In genomic region chrX:102720237-102721168, GRCh38 we compare ENCODE assay signal across 8 cellular contexts. TPM values are rescaled to one million over a fixed set of nuclear protein-coding genes. Genes with fewer than 3 reads are reported as not detected.
DNase-seq lines count a peak whose midpoint lies in the region; ATAC-seq and TF ChIP-seq lines count a peak whose summit lies in the region.

Gene GPRASP3, plus strand, starts transcription at chrX:102720743. Its CDS starts 28,253 bp downstream, at chrX:102748996.

- H3K36me3 Mint-ChIP-seq in T-helper 17 cell (ENCODE audit: low read depth): peaks cover 2% of the 10 kb centered on the region

- peak; percentile 100 for ATAC-seq in GM21381 (IDR thresholded peaks at IDR 0.05; ENCODE audit: unreplicated experiment)
- ATAC-seq in T-helper 17 cell: peak; percentile 99
- peak; percentile 79 to 94 for ATAC-seq in gastrocnemius medialis

- peak in 1 of 2 donors; percentile 13 for TF ChIP-seq POLR2A in gastrocnemius medialis (IDR thresholded peaks at IDR 0.05)

- H3K4me1 ChIP-seq in gastrocnemius medialis: no peaks in the 10 kb centered on the region

- CTCF ChIA-PET in BJ (lab: Yijun Ruan, JAX): interaction anchor here (1.2 kb wide), 1 partner anchor 115 kb away, joined by 3 read pairs; no protein-coding TSS in a partner anchor

- peak within 1 kb of the TSS; percentile 89 for H3K4me3 Mint-ChIP-seq in T-helper 17 cell

- DNase-seq in BJ (ENCODE audit: low read depth): no peak
- DNase-seq in T-helper 17 cell: peak; percentile 42 to 46 (median 43)
- DNase-seq in astrocyte of the cerebellum (ENCODE audit: low read depth): no peak
- DNase-seq in hippocampal formation (lab: John Stamatoyannopoulos, UW): peak; percentile 61 to 72
- peak; percentile 55 to 75 for DNase-seq in gastrocnemius medialis
- no peak for DNase-seq in islet precursor cell

- no peaks in the 10 kb centered on the region for H3K27me3 ChIP-seq in BJ (ENCODE audit: control insufficient read depth, insufficient read depth, low read length)
- H3K27me3 ChIP-seq in gastrocnemius medialis: no peaks in the 10 kb centered on the region

- no peaks in the 10 kb centered on the region for H3K36me3 ChIP-seq in BJ (ENCODE audit: control insufficient read depth, insufficient read depth, low read length)
- no peaks in the 10 kb centered on the region for H3K36me3 ChIP-seq in KOPT-K1 (ENCODE audit: insufficient read depth, low read length)
- no peaks in the 10 kb centered on the region for H3K36me3 ChIP-seq in gastrocnemius medialis

- POLR2A ChIA-PET in BJ (lab: Charles Lee): interaction anchor here (0.5 kb wide), 1 partner anchor 114 kb away, joined by 10 read pairs; no protein-coding TSS in a partner anchor

- no peaks in the 10 kb centered on the region for H3K27me3 Mint-ChIP-seq in T-helper 17 cell

- peak within 1 kb of the TSS; percentile 85 for H3K27ac Mint-ChIP-seq in T-helper 17 cell

- peak within 1 kb of the TSS; percentile 61 for H3K4me3 ChIP-seq in BJ (ENCODE audit: low read depth, low read length)
- H3K4me3 ChIP-seq in astrocyte of the cerebellum (ENCODE audit: low read depth, low read length): peak within 1 kb of the TSS; percentile 55
- H3K4me3 ChIP-seq in gastrocnemius medialis: peak within 1 kb of the TSS; percentile 45 to 61 (median 57)

- H3K27ac ChIP-seq in KOPT-K1 (ENCODE audit: low read depth, low read length, poor library complexity, severe bottlenecking) (peak within 1 kb of the TSS; percentile 34), gastrocnemius medialis (peak within 1 kb of the TSS; percentile 27 to 77 (median 68))

- peaks cover 8% of the 10 kb centered on the region for H3K4me1 Mint-ChIP-seq in T-helper 17 cell

- TF ChIP-seq CTCF in BJ (IDR thresholded peaks at IDR 0.05; ENCODE audit: insufficient read depth, low read depth, low read length) (no peak), astrocyte of the cerebellum (IDR thresholded peaks at IDR 0.05; ENCODE audit: low read depth, low read length, missing control alignments) (no peak), gastrocnemius medialis (IDR thresholded peaks at IDR 0.05 in 4 of 5, conservative IDR thresholded peaks at IDR 0.05 in 1 of 5) (no peak)

- in situ Hi-C loops in astrocyte of the cerebellum (cut with HindIII; ENCODE audit: low sequenced_read_pairs) (no loop called here), gastrocnemius medialis (cut with MboI; ENCODE audit: low sequenced_read_pairs in 4 of 4) (loop anchor here in 1 of 4 donors (25.0 kb wide), 1 partner anchor 92 kb away; no protein-coding TSS in a partner anchor)

- intact Hi-C loops in gastrocnemius medialis (cut with DNase I; ENCODE audit: low total_unique reads): no loop called here

- H3K9me3 ChIP-seq in KOPT-K1 (ENCODE audit: insufficient read depth, low read length, poor library complexity, severe bottlenecking) (no peaks in the 10 kb centered on the region), T-helper 17 cell (ENCODE audit: control insufficient read depth, low read length, poor library complexity, severe bottlenecking) (no peaks in the 10 kb centered on the region), gastrocnemius medialis (no peaks in the 10 kb centered on the region)

RNA-seq across cellular contexts. Expression of gene GPRASP3, which starts in this region (rescaled TPM):
- polyA plus RNA-seq in BJ (2011; rRNA removed): 1.9 and 3.2 TPM in 2 replicates
- 3.2 and 5.7 TPM in 2 replicates for polyA minus RNA-seq in BJ (2011; rRNA and poly(A)+ RNA removed)
- 1 to 10 TPM; 1.9 to 3.4 TPM for total RNA-seq in T-helper 17 cell
- 1 to 10 TPM; 1.4 to 3.4 (median 2.7) TPM for total RNA-seq in gastrocnemius medialis

Comparison
In these comparisons a context has a peak if more than half of its experiments do, and no peak if none do; other contexts are left out.
1. DNase-seq: peak in T-helper 17 cell (3 of 3), hippocampal formation (2 of 2) and gastrocnemius medialis (2 of 2); none in BJ (single experiment), astrocyte of the cerebellum (single experiment) and islet precursor cell (single experiment).
2. Peak in every context shown above with its lines, with median percentiles within 50 percentile points of each other: H3K4me3 ChIP-seq and ATAC-seq.